Comparison of ENCODE assay signal across 8 cellular contexts in the genomic region with DNA sequence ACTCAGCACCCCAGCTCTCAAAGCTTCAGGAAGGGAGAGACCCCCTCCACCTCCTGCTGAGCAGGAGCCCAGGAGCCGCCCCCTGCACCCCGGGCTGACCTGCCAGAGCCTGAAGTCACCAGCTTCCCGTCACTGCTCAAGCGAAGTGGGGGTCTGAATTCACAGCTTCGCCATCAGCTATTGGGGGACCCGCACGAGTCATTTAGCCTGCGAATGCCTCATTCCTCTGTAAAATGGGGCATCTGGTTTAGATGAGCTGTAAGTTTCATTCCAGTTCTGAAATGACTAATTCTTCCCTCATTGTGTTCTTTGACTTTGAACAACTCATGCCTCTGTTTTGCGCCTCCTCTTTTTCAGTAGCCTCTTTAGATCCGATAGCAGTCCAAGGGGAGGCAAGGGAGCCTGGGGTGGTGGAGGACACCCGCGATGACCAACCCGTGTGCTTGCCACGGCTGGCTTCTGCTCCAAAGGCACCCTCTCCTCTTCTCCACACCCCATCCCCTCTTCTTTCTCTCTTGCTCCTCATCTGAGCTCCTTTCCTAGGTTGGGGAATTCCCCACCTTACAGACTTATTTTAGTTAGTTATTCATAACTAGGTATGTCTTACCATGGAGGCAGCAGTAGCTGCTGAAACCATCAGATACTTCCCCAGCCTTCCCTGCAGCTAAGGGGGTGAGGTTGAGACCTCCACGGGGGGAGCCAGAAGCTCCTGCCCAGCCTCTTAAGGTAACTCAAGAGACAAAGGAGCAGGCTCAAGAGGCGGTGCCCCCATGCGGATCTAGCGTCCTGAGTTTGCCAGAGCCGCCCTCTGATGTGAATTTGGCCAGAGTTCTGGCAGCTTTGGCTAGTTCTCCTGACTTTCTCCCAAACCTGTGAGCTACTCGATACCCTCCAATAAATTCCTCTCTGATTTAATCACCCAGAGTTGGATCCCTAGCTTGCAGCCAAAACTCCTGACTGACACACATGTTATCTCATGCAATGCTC. TPM values are rescaled to one million over a fixed set of nuclear protein-coding genes. Genes with fewer than 3 reads are reported as not detected.
A peak's percentile ranks its signal among the peaks of the same experiment; 100 is the strongest.
DNase-seq lines count a peak whose midpoint lies in the region; ATAC-seq and TF ChIP-seq lines count a peak whose summit lies in the region.

No MANE protein-coding gene starts in this region.

- peak; percentile 53 for ATAC-seq in GM21390 (IDR thresholded peaks at IDR 0.05; ENCODE audit: unreplicated experiment)
- ATAC-seq in stimulated activated naive CD8-positive, alpha-beta T cell treated with anti-CD3 and anti-CD28 coated beads, Interleukin-15, amount 100 ng/mL, for 72 hours = peak; percentile 90

- peak overlapping the region; percentile 62 to 80 for H3K4me3 Mint-ChIP-seq in stimulated activated naive CD8-positive, alpha-beta T cell treated with anti-CD3 and anti-CD28 coated beads, Interleukin-15, amount 100 ng/mL, for 72 hours

- peak; percentile 47 for DNase-seq in BJ (ENCODE audit: low read depth)
- DNase-seq in NCI-H226 = peak; percentile 27
- DNase-seq in brain microvascular endothelial cell = peak; percentile 54
- peak; percentile 61 to 83 for DNase-seq in stimulated activated naive CD8-positive, alpha-beta T cell treated with anti-CD3 and anti-CD28 coated beads, Interleukin-15, amount 100 ng/mL, for 72 hours
- no peak for DNase-seq in NCI-H1694 (lab: John Stamatoyannopoulos, UW)
- no peak for DNase-seq in NCI-H446 (lab: John Stamatoyannopoulos, UW)
- no peak for DNase-seq in anterior cingulate cortex (lab: John Stamatoyannopoulos, UW)

- no peak overlapping the region for H3K27ac ChIP-seq in brain microvascular endothelial cell

- H3K27me3 Mint-ChIP-seq in stimulated activated naive CD8-positive, alpha-beta T cell treated with anti-CD3 and anti-CD28 coated beads, Interleukin-15, amount 100 ng/mL, for 72 hours = peaks cover 28% of the 10 kb centered on the region

- CTCF ChIA-PET in BJ (lab: Yijun Ruan, JAX) = interaction anchor here (0.8 to 2.9 kb wide), 16 partner anchors 8 to 273 kb away, joined by 3 to 14 read pairs (median 5); a partner anchor contains a TSS

- no peaks in the 10 kb centered on the region; the same call in 1 of the 2 replicates for H3K27me3 ChIP-seq in BJ (ENCODE audit: control insufficient read depth, insufficient read depth, low read length)
- H3K27me3 ChIP-seq in brain microvascular endothelial cell (replicated peaks) = no peaks in the 10 kb centered on the region

- in situ Hi-C loops in brain microvascular endothelial cell (cut with HindIII; ENCODE audit: low pct_ligation_motif_present, low sequenced_read_pairs) = no loop called here

- H3K36me3 ChIP-seq in BJ (ENCODE audit: control insufficient read depth, insufficient read depth, low read length) = no peaks in the 10 kb centered on the region
- no peaks in the 10 kb centered on the region for H3K36me3 ChIP-seq in brain microvascular endothelial cell (replicated peaks)

- POLR2A ChIA-PET in BJ (lab: Charles Lee) = interaction anchor here (0.6 to 1.0 kb wide), 2 partner anchors 42 to 66 kb away, joined by 3 to 4 read pairs; a partner anchor contains a TSS

- peaks cover 75% of the 10 kb centered on the region for H3K4me1 Mint-ChIP-seq in stimulated activated naive CD8-positive, alpha-beta T cell treated with anti-CD3 and anti-CD28 coated beads, Interleukin-15, amount 100 ng/mL, for 72 hours

- peak overlapping the region; percentile 38 to 71 for H3K27ac Mint-ChIP-seq in stimulated activated naive CD8-positive, alpha-beta T cell treated with anti-CD3 and anti-CD28 coated beads, Interleukin-15, amount 100 ng/mL, for 72 hours

- no peaks in the 10 kb centered on the region for H3K9me3 Mint-ChIP-seq in stimulated activated naive CD8-positive, alpha-beta T cell treated with anti-CD3 and anti-CD28 coated beads, Interleukin-15, amount 100 ng/mL, for 72 hours

- TF ChIP-seq CTCF in BJ (IDR thresholded peaks at IDR 0.05; ENCODE audit: insufficient read depth, low read depth, low read length) (peak; percentile 12; the same call in 1 of the 2 replicates), brain microvascular endothelial cell (IDR thresholded peaks at IDR 0.05; ENCODE audit: low read depth, low read length, missing control alignments) (peak; percentile 2)

- H3K4me3 ChIP-seq in BJ (ENCODE audit: low read depth, low read length) = no peak overlapping the region; the same call in 1 of the 2 replicates
- H3K4me3 ChIP-seq in brain microvascular endothelial cell (ENCODE audit: low read depth, low read length) = no peak overlapping the region

RNA-seq across cellular contexts. Expression of a gene that starts 47.7 kb away (rescaled TPM):
- polyA plus RNA-seq in BJ (2011; rRNA removed) = 28.9 and 31.7 TPM in 2 replicates
- 11.7 and 13.1 TPM in 2 replicates for polyA minus RNA-seq in BJ (2011; rRNA and poly(A)+ RNA removed)

Comparison
In these comparisons a context has a peak if more than half of its experiments do, and no peak if none do; other contexts are left out.
1. DNase-seq: peak in BJ (single experiment), NCI-H226 (single experiment), brain microvascular endothelial cell (single experiment) and stimulated activated naive CD8-positive, alpha-beta T cell treated with anti-CD3 and anti-CD28 coated beads, Interleukin-15, amount 100 ng/mL, for 72 hours (2 of 2); none in NCI-H1694 (single experiment), NCI-H446 (0 of 2) and anterior cingulate cortex (0 of 58).